In the genomic region with DNA sequence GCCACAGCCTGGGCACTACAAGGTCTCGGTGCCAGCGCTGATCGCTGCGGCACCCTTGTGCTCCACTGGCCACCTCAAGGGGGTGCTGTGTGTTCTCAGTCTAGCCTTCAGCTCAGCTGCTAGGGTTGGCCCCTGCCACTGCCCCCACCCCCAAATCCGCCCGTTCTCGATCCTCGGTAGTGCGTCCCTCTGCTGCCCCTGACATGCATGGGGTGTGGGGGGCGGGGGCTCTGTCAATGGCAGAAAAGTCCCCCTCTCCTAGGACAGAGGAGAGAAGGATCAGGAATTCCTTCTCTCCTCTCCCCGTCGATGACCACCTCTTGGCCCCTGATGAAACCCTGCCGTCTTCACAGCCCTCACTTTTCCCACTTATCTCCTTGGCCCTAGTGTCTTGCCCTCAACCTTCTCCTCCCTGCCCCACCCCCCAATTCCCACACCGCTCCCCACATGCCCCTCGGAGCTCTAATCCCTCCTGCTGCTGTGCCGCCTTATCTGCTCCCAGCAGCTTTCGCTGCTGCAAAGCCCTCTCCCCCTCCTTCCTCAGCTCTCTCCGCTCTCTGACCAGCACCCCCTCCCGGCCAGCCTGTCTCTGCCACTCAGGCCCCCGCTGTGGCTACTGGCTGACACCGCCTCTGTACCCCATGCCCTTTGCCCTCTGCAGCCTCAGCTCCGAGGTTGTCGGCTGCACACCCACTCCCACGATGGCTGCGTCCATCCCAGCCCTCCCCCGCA, we compare ENCODE assay signal across 8 cellular contexts. TPM values are rescaled to one million over a fixed set of nuclear protein-coding genes. Genes with fewer than 3 reads are reported as not detected.
DNase-seq lines count a peak whose midpoint lies in the region; ATAC-seq and TF ChIP-seq lines count a peak whose summit lies in the region.

No MANE protein-coding gene starts in this region.

- H3K36me3 ChIP-seq in muscle layer of duodenum (ENCODE audit: control insufficient read depth in 1 of 2, insufficient read depth in 2 of 2, low read length in 2 of 2) (peaks cover 17 to 25% of the 10 kb centered on the region in 2 donors), thoracic aorta (peaks cover 13% of the 10 kb centered on the region)

- H3K27ac ChIP-seq in muscle layer of duodenum (ENCODE audit: low read length) (no peak overlapping the region), thoracic aorta (no peak overlapping the region)

- peak; percentile 51 for DNase-seq in NCI-H510A treated with DMSO at 0.1 percent for 48 hours (lab: John Stamatoyannopoulos, UW)
- DNase-seq in NCI-H510A (lab: John Stamatoyannopoulos, UW) = no peak
- peak; percentile 60 for DNase-seq in NCI-H748 (lab: John Stamatoyannopoulos, UW; ENCODE audit: unreplicated experiment)
- peak; percentile 8 for DNase-seq in activated CD8-positive, alpha-beta memory T cell treated with anti-CD3 and anti-CD28 coated beads, Interleukin-2, amount 50 U/mL, for 24 hours (ENCODE audit: extremely low read depth)
- DNase-seq in epithelial cell of esophagus (ENCODE audit: low read depth) = peak; percentile 57
- no peak for DNase-seq in thoracic aorta (ENCODE audit: low spot score)

- H3K4me1 ChIP-seq in muscle layer of duodenum (ENCODE audit: control insufficient read depth in 1 of 2, insufficient read depth in 2 of 2, low read length in 2 of 2) = peaks cover 0 to 21% of the 10 kb centered on the region in 2 donors
- H3K4me1 ChIP-seq in thoracic aorta (ENCODE audit: control insufficient read depth in 1 of 2, low read depth in 2 of 2) = peaks cover 16 to 41% of the 10 kb centered on the region in 2 donors

- H3K9me3 ChIP-seq in muscle layer of duodenum (ENCODE audit: control insufficient read depth in 1 of 2, low read length in 2 of 2) = no peaks in the 10 kb centered on the region
- no peaks in the 10 kb centered on the region for H3K9me3 ChIP-seq in thoracic aorta

- TF ChIP-seq CTCF in epithelial cell of esophagus (IDR thresholded peaks at IDR 0.05; ENCODE audit: insufficient read depth, low read depth, low read length, missing control alignments) (peak; percentile 79), thoracic aorta (IDR thresholded peaks at IDR 0.05) (peak; percentile 70)

- ATAC-seq in HG02981 (IDR thresholded peaks at IDR 0.05; ENCODE audit: unreplicated experiment) = peak; percentile 63
- peak; percentile 31 for ATAC-seq in thoracic aorta (ENCODE audit: insufficient number of reproducible peaks, low FRiP score, low read depth)

- H3K27me3 ChIP-seq in muscle layer of duodenum (ENCODE audit: low read depth, low read length) (peaks cover 31% of the 10 kb centered on the region), thoracic aorta (replicated peaks; ENCODE audit: insufficient read depth) (peaks cover 7% of the 10 kb centered on the region)

- H3K4me3 ChIP-seq in epithelial cell of esophagus (ENCODE audit: low read length) (no peak overlapping the region), muscle layer of duodenum (ENCODE audit: low read depth in 1 of 2, low read length in 2 of 2) (peak overlapping the region; percentile 16 to 44), thoracic aorta (peak overlapping the region; percentile 60)

RNA-seq across cellular contexts. Expression of gene ASIC4, which starts 4.3 kb away (rescaled TPM):
- total RNA-seq in thoracic aorta = under 1 TPM in 1 of 2 donors, not detected in 1; 0.41 TPM

RNA-seq across cellular contexts. Expression of gene GMPPA, which starts 11.3 kb away (rescaled TPM):
- total RNA-seq in thoracic aorta = 10 to 100 TPM; 30.5 to 56.5 TPM

RNA-seq across cellular contexts. Expression of gene CHPF, which starts 33.7 kb away (rescaled TPM):
- total RNA-seq in thoracic aorta = 100 to 1,000 TPM; 184 to 269 TPM

RNA-seq across cellular contexts. Expression of gene TMEM198, which starts 33.9 kb away (rescaled TPM):
- 1 to 10 TPM; 1.4 to 3.9 TPM for total RNA-seq in thoracic aorta

Comparison
In these comparisons a context has a peak if more than half of its experiments do, and no peak if none do; other contexts are left out.
1. DNase-seq: peak in NCI-H510A treated with DMSO at 0.1 percent for 48 hours (single experiment), NCI-H748 (single experiment), activated CD8-positive, alpha-beta memory T cell treated with anti-CD3 and anti-CD28 coated beads, Interleukin-2, amount 50 U/mL, for 24 hours (single experiment) and epithelial cell of esophagus (single experiment); none in NCI-H510A (single experiment) and thoracic aorta (single experiment).